In genomic region chr13:98751397-98752110, GRCh38 we compare ENCODE assay signal across 1 cellular context.
TF ChIP-seq lines count a peak whose summit lies in the region.

No MANE protein-coding gene starts in this region.

TF ChIP-seq in SK-N-SH treated with all-trans-retinoic acid at 6 μM for 48 hours, 23 proteins besides CTCF, POLR2A, EP300 and RAD21 (continued from another document):
- TF ChIP-seq, protein P1, sequence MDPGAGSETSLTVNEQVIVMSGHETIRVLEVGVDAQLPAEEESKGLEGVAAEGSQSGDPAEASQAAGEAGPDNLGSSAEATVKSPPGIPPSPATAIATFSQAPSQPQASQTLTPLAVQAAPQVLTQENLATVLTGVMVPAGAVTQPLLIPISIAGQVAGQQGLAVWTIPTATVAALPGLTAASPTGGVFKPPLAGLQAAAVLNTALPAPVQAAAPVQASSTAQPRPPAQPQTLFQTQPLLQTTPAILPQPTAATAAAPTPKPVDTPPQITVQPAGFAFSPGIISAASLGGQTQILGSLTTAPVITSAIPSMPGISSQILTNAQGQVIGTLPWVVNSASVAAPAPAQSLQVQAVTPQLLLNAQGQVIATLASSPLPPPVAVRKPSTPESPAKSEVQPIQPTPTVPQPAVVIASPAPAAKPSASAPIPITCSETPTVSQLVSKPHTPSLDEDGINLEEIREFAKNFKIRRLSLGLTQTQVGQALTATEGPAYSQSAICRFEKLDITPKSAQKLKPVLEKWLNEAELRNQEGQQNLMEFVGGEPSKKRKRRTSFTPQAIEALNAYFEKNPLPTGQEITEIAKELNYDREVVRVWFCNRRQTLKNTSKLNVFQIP (CRISPR knock-in tag; IDR thresholded peaks at IDR 0.05; ENCODE audit: borderline replicate concordance, low read depth): no peak
- no peak for TF ChIP-seq TOX (CRISPR knock-in tag; IDR thresholded peaks at IDR 0.05; ENCODE audit: borderline replicate concordance)
- TF ChIP-seq BACH2 (CRISPR knock-in tag; IDR thresholded peaks at IDR 0.05; ENCODE audit: borderline replicate concordance): no peak
- no peak for TF ChIP-seq ZFP3 (CRISPR knock-in tag; IDR thresholded peaks at IDR 0.05)
- TF ChIP-seq OSR1 (CRISPR knock-in tag; IDR thresholded peaks at IDR 0.05): no peak
- TF ChIP-seq, protein P2, sequence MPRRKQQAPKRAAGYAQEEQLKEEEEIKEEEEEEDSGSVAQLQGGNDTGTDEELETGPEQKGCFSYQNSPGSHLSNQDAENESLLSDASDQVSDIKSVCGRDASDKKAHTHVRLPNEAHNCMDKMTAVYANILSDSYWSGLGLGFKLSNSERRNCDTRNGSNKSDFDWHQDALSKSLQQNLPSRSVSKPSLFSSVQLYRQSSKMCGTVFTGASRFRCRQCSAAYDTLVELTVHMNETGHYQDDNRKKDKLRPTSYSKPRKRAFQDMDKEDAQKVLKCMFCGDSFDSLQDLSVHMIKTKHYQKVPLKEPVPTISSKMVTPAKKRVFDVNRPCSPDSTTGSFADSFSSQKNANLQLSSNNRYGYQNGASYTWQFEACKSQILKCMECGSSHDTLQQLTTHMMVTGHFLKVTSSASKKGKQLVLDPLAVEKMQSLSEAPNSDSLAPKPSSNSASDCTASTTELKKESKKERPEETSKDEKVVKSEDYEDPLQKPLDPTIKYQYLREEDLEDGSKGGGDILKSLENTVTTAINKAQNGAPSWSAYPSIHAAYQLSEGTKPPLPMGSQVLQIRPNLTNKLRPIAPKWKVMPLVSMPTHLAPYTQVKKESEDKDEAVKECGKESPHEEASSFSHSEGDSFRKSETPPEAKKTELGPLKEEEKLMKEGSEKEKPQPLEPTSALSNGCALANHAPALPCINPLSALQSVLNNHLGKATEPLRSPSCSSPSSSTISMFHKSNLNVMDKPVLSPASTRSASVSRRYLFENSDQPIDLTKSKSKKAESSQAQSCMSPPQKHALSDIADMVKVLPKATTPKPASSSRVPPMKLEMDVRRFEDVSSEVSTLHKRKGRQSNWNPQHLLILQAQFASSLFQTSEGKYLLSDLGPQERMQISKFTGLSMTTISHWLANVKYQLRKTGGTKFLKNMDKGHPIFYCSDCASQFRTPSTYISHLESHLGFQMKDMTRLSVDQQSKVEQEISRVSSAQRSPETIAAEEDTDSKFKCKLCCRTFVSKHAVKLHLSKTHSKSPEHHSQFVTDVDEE (CRISPR knock-in tag; IDR thresholded peaks at IDR 0.05): no peak
- TF ChIP-seq ZFP30 (CRISPR knock-in tag; IDR thresholded peaks at IDR 0.05): no peak
